Comparison of ENCODE assay signal across 22 cellular contexts in the genomic region with DNA sequence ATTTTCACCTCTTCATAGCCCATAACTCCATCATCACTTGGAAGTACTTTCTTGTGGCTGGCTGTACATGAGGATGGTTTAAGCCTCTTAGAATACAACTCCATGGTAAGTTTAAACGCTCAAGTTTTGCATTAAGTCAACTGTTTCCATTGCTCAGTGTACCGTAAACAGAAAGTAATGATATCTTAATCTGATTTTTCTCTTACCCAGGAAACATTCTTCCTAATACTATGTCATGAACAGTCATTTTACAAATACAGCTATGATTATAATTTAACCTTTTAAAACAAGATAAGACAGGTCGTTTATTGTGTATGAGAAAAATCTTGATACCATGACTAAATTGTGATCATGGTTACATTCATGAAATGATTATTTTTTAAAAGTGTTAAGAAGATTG. TPM values are rescaled to one million over a fixed set of nuclear protein-coding genes. Genes with fewer than 3 reads are reported as not detected.
DNase-seq lines count a peak whose midpoint lies in the region; ATAC-seq and TF ChIP-seq lines count a peak whose summit lies in the region.
"Had no signal": no experiment of that assay in that cellular context is flagged by ENCODE, and none has a peak within 500 bp of the region (broad histone marks: within the 10 kb centered on the region; RNA-seq: fewer than 3 reads in every experiment).

No MANE protein-coding gene starts in this region.

- peaks cover 19% of the 10 kb centered on the region for H3K4me1 Mint-ChIP-seq in activated T-cell treated with anti-CD3 and anti-CD28 coated beads, Interleukin-2, amount 50 U/mL, for 24 hours (ENCODE audit: low read depth)
- no peaks in the 10 kb centered on the region for H3K4me1 Mint-ChIP-seq in naive thymus-derived CD4-positive, alpha-beta T cell
- H3K4me1 Mint-ChIP-seq: activated naive CD8-positive, alpha-beta T cell treated with anti-CD3 and anti-CD28 coated beads, Interleukin-2, amount 10 ng/mL, durations not matched to agents 7 days and 5 days had no signal

- ATAC-seq in foreskin keratinocyte (no peak), upper lobe of left lung (ENCODE audit: low FRiP score in 2 of 2) (no peak)
- no peak for ATAC-seq in naive thymus-derived CD4-positive, alpha-beta T cell
- ATAC-seq: gastroesophageal sphincter, K562 had no signal

- no peak overlapping the region for H3K9ac ChIP-seq in adipocyte (ENCODE audit: low read length)
- H3K9ac ChIP-seq: GM23248 had no signal

- H3K27ac ChIP-seq in foreskin keratinocyte (peak overlapping the region; percentile 49), upper lobe of left lung (no peak overlapping the region)
- no peak overlapping the region for H3K27ac ChIP-seq in naive thymus-derived CD4-positive, alpha-beta T cell (ENCODE audit: low read depth, low read length)
- H3K27ac ChIP-seq: esophagus muscularis mucosa, gastroesophageal sphincter, GM23248, suprapubic skin had no signal

- TF ChIP-seq EP300 in upper lobe of left lung (IDR thresholded peaks at IDR 0.05) = no peak

- H3K36me3 ChIP-seq in adipocyte (ENCODE audit: control insufficient read depth, insufficient read depth, low read length, severe bottlenecking) = no peaks in the 10 kb centered on the region
- H3K36me3 ChIP-seq in naive thymus-derived CD4-positive, alpha-beta T cell (ENCODE audit: control insufficient read depth in 2 of 3, insufficient read depth in 3 of 3, low read length in 3 of 3) = no peaks in the 10 kb centered on the region
- no peaks in the 10 kb centered on the region for H3K36me3 ChIP-seq in upper lobe of left lung

- no peak overlapping the region for H3K4me3 ChIP-seq in adipocyte (ENCODE audit: low read length)
- no peak overlapping the region for H3K4me3 ChIP-seq in naive thymus-derived CD4-positive, alpha-beta T cell (ENCODE audit: low read length)
- no peak overlapping the region for H3K4me3 ChIP-seq in upper lobe of left lung
- H3K4me3 ChIP-seq: esophagus muscularis mucosa, gastroesophageal sphincter, GM23248, K562, suprapubic skin had no signal

- H3K27ac Mint-ChIP-seq in activated T-cell treated with anti-CD3 and anti-CD28 coated beads, Interleukin-2, amount 50 U/mL, for 24 hours = peak overlapping the region; percentile 71
- no peak overlapping the region for H3K27ac Mint-ChIP-seq in naive thymus-derived CD4-positive, alpha-beta T cell
- H3K27ac Mint-ChIP-seq: activated naive CD8-positive, alpha-beta T cell treated with anti-CD3 and anti-CD28 coated beads, Interleukin-2, amount 10 ng/mL, durations not matched to agents 7 days and 5 days; activated T-helper 1 cell treated with anti-CD3 and anti-CD28 coated beads, Interleukin-12 subunit alpha, Interleukin-12 subunit beta, Interleukin-2, Interleukin-4 antibody, amounts not matched to agents 30 ng/mL and 10 ng/mL and 1 ng/mL, durations not matched to agents 14 hours and 24 hours and 36 hours; brain had no signal

- 67 to 76% methylated on average over 3 of the region's 3 CpGs for WGBS in upper lobe of left lung, 2 donors

- no peak for DNase-seq in activated T-cell treated with anti-CD3 and anti-CD28 coated beads, Interleukin-2, amount 50 U/mL, for 24 hours
- DNase-seq in activated T-cell treated with anti-CD3 and anti-CD28 coated beads, Interleukin-2, amount 50 U/mL, for 1 hour = no peak
- DNase-seq in adipocyte (ENCODE audit: low read depth) (peak; percentile 32), foreskin keratinocyte (peak in 1 of 2 donors; percentile 50), renal cortical epithelial cell (ENCODE audit: low read depth) (peak; percentile 79), NCI-H187 treated with DMSO at 0.1 percent for 48 hours (lab: John Stamatoyannopoulos, UW) (no peak), upper lobe of left lung (no peak)
- no peak for DNase-seq in naive thymus-derived CD4-positive, alpha-beta T cell
- DNase-seq: activated CD8-positive, alpha-beta memory T cell treated with anti-CD3 and anti-CD28 coated beads for 24 hours; activated naive CD8-positive, alpha-beta T cell treated with anti-CD3 and anti-CD28 coated beads, Interleukin-2, amount 10 ng/mL, durations not matched to agents 7 days and 5 days; DMS79 treated with DMSO at 0.1 percent for 48 hours; effector CD8-positive, alpha-beta T cell; GM23248; NCI-H1105 treated with DMSO at 0.1 percent for 48 hours; NCI-H2081 treated with DMSO at 0.1 percent for 48 hours; NCI-H446 treated with DMSO at 0.1 percent for 48 hours had no signal

- H3K9me3 ChIP-seq in adipocyte (ENCODE audit: control insufficient read depth, low read length) = peaks cover 2% of the 10 kb centered on the region
- H3K9me3 ChIP-seq in naive thymus-derived CD4-positive, alpha-beta T cell (ENCODE audit: control insufficient read depth in 2 of 3, low read length in 3 of 3) = no peaks in the 10 kb centered on the region
- no peaks in the 10 kb centered on the region for H3K9me3 ChIP-seq in upper lobe of left lung
- H3K9me3 ChIP-seq: esophagus muscularis mucosa, gastroesophageal sphincter, suprapubic skin had no signal

- CTCF ChIA-PET in naive thymus-derived CD4-positive, alpha-beta T cell (lab: Charles Lee) = no interaction called here

- H3K9me3 Mint-ChIP-seq in activated T-cell treated with anti-CD3 and anti-CD28 coated beads, Interleukin-2, amount 50 U/mL, for 24 hours = no peaks in the 10 kb centered on the region
- no peaks in the 10 kb centered on the region for H3K9me3 Mint-ChIP-seq in naive thymus-derived CD4-positive, alpha-beta T cell
- H3K9me3 Mint-ChIP-seq: activated naive CD8-positive, alpha-beta T cell treated with anti-CD3 and anti-CD28 coated beads, Interleukin-2, amount 10 ng/mL, durations not matched to agents 7 days and 5 days; activated T-helper 1 cell treated with anti-CD3 and anti-CD28 coated beads, Interleukin-12 subunit alpha, Interleukin-12 subunit beta, Interleukin-2, Interleukin-4 antibody, amounts not matched to agents 30 ng/mL and 10 ng/mL and 1 ng/mL, durations not matched to agents 14 hours and 24 hours and 36 hours; brain had no signal

- H3K27me3 ChIP-seq in adipocyte (replicated peaks; ENCODE audit: control insufficient read depth, insufficient read depth, low read length) (no peaks in the 10 kb centered on the region), foreskin keratinocyte (no peaks in the 10 kb centered on the region), upper lobe of left lung (no peaks in the 10 kb centered on the region)
- H3K27me3 ChIP-seq in naive thymus-derived CD4-positive, alpha-beta T cell (ENCODE audit: control insufficient read depth in 2 of 2, insufficient read depth in 2 of 2, low read length in 2 of 2) = no peaks in the 10 kb centered on the region
- H3K27me3 ChIP-seq: esophagus muscularis mucosa, gastroesophageal sphincter, suprapubic skin had no signal

- POLR2A ChIA-PET in naive thymus-derived CD4-positive, alpha-beta T cell (lab: Charles Lee) = no interaction called here

- no peak overlapping the region for H3K4me3 Mint-ChIP-seq in activated T-cell treated with anti-CD3 and anti-CD28 coated beads, Interleukin-2, amount 50 U/mL, for 24 hours
- H3K4me3 Mint-ChIP-seq in naive thymus-derived CD4-positive, alpha-beta T cell = no peak overlapping the region
- H3K4me3 Mint-ChIP-seq: activated naive CD8-positive, alpha-beta T cell treated with anti-CD3 and anti-CD28 coated beads, Interleukin-2, amount 10 ng/mL, durations not matched to agents 7 days and 5 days; activated T-helper 1 cell treated with anti-CD3 and anti-CD28 coated beads, Interleukin-12 subunit alpha, Interleukin-12 subunit beta, Interleukin-2, Interleukin-4 antibody, amounts not matched to agents 30 ng/mL and 10 ng/mL and 1 ng/mL, durations not matched to agents 14 hours and 24 hours and 36 hours; brain had no signal

- H3K4me1 ChIP-seq in adipocyte (ENCODE audit: control insufficient read depth, insufficient read depth, low read length) = peaks cover 41% of the 10 kb centered on the region
- peaks cover 23% of the 10 kb centered on the region for H3K4me1 ChIP-seq in foreskin keratinocyte
- no peaks in the 10 kb centered on the region for H3K4me1 ChIP-seq in naive thymus-derived CD4-positive, alpha-beta T cell (ENCODE audit: control insufficient read depth in 2 of 2, insufficient read depth in 2 of 2, low read length in 2 of 2)
- H3K4me1 ChIP-seq in upper lobe of left lung = peaks cover 0 to 4% (median 0%) of the 10 kb centered on the region in 4 donors
- H3K4me1 ChIP-seq: gastroesophageal sphincter had no signal

- H3K36me3 Mint-ChIP-seq in activated T-cell treated with anti-CD3 and anti-CD28 coated beads, Interleukin-2, amount 50 U/mL, for 24 hours (ENCODE audit: low read depth) = no peaks in the 10 kb centered on the region
- H3K36me3 Mint-ChIP-seq in naive thymus-derived CD4-positive, alpha-beta T cell = peaks cover 0 to 7% (median 0%) of the 10 kb centered on the region in 5 donors
- H3K36me3 Mint-ChIP-seq: activated naive CD8-positive, alpha-beta T cell treated with anti-CD3 and anti-CD28 coated beads, Interleukin-2, amount 10 ng/mL, durations not matched to agents 7 days and 5 days; brain had no signal

- no peak for TF ChIP-seq CTCF in foreskin keratinocyte (conservative IDR thresholded peaks at IDR 0.05)
- TF ChIP-seq CTCF in upper lobe of left lung (IDR thresholded peaks at IDR 0.05) = no peak

- intact Hi-C loops in naive thymus-derived CD4-positive, alpha-beta T cell (cut with micrococcal nuclease) = no loop called here

- no peak for TF ChIP-seq POLR2A in upper lobe of left lung (IDR thresholded peaks at IDR 0.05)

- H3K27me3 Mint-ChIP-seq in activated T-cell treated with anti-CD3 and anti-CD28 coated beads, Interleukin-2, amount 50 U/mL, for 24 hours = no peaks in the 10 kb centered on the region
- no peaks in the 10 kb centered on the region for H3K27me3 Mint-ChIP-seq in naive thymus-derived CD4-positive, alpha-beta T cell

RNA-seq across cellular contexts. Expression of a gene that starts 11.6 kb away (rescaled TPM):
- 13.9 and 14.0 TPM in 2 replicates for total RNA-seq in foreskin keratinocyte
- polyA plus RNA-seq in foreskin keratinocyte = 11.2 and 13.0 TPM in 2 replicates
- 39.6 and 72.6 TPM in 2 replicates for total RNA-seq in renal cortical epithelial cell
- 1 to 10 TPM; 1.9 to 6.1 (median 5.1) TPM for total RNA-seq in naive thymus-derived CD4-positive, alpha-beta T cell
- polyA plus RNA-seq in naive thymus-derived CD4-positive, alpha-beta T cell = 1 to 10 TPM; 5.6 to 7.8 TPM
- total RNA-seq in upper lobe of left lung = 10 to 100 TPM; 15.8 to 58.2 (median 18.1) TPM

Comparison
In these comparisons a context has a peak if more than half of its experiments do, and no peak if none do; other contexts are left out.
1. DNase-seq: peak in adipocyte (single experiment) and renal cortical epithelial cell (single experiment); none in activated T-cell treated with anti-CD3 and anti-CD28 coated beads, Interleukin-2, amount 50 U/mL, for 24 hours (single experiment), activated T-cell treated with anti-CD3 and anti-CD28 coated beads, Interleukin-2, amount 50 U/mL, for 1 hour (single experiment), NCI-H187 treated with DMSO at 0.1 percent for 48 hours (single experiment), naive thymus-derived CD4-positive, alpha-beta T cell (0 of 9) and upper lobe of left lung (0 of 2).